1 cellular context compared by ENCODE assay signal in the genomic region with DNA sequence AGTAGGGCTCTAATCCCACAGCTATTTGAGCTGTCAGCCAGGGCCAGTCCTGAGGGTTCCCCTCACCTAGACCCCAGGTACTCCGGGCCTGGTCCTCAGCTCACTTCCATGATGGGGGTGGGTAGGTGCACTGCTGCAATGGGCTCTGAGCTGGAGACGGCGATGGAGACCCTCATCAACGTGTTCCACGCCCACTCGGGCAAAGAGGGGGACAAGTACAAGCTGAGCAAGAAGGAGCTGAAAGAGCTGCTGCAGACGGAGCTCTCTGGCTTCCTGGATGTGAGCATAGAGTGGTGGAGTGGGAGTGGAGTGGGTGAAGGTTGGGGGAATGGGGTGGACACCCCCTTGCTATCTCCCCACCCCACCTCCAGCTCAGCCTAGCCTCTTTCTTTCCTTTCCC.
A peak's percentile ranks its signal among the peaks of the same experiment; 100 is the strongest.
TF ChIP-seq lines count a peak whose summit lies in the region.

No MANE protein-coding gene starts in this region.

TF ChIP-seq in K562, 482 proteins besides CTCF, POLR2A, EP300 and RAD21:
- TF ChIP-seq PHTF2 (CRISPR knock-in tag; IDR thresholded peaks at IDR 0.05) = no peak
- TF ChIP-seq, protein P1, sequence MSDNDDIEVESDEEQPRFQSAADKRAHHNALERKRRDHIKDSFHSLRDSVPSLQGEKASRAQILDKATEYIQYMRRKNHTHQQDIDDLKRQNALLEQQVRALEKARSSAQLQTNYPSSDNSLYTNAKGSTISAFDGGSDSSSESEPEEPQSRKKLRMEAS (CRISPR knock-in tag; IDR thresholded peaks at IDR 0.05) = 0 out of 2 replicates have a peak, but pooled peaks have one; percentile 19
